In the genomic region with DNA sequence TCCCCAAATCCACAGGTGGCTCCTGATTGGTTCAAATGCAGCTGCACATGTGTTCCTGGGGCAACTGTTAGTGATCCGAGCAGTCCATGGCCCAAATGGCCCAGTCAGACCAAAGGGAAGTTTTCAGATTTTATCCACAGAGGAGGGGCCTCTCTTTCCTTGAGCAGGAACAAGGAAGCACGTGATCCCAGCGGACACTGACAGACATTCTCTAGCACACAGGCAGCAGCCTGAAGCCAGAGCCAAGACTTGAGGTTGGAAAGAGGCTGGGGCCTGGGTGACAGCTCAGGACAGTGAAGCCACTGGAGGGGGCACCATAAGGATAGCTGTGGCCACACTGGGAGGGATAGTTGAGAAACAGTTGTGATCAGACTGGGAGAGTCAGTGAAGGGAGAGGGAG, we compare ENCODE assay signal across 22 cellular contexts. TPM values are rescaled to one million over a fixed set of nuclear protein-coding genes. Genes with fewer than 3 reads are reported as not detected.
DNase-seq lines count a peak whose midpoint lies in the region; ATAC-seq and TF ChIP-seq lines count a peak whose summit lies in the region.
"Had no signal": no experiment of that assay in that cellular context is flagged by ENCODE, and none has a peak within 500 bp of the region (broad histone marks: within the 10 kb centered on the region; RNA-seq: fewer than 3 reads in every experiment).

No MANE protein-coding gene starts in this region.

- TF ChIP-seq CTCF in HEK293 (tag by site-specific recombination; IDR thresholded peaks at IDR 0.05) = no peak

- no peaks in the 10 kb centered on the region; the same call in 1 of the 2 replicates for H3K4me1 ChIP-seq in HEK293 (ENCODE audit: control insufficient read depth, insufficient read depth, low read length)
- H3K4me1 ChIP-seq: BE2C, HAP-1 had no signal

- no peaks in the 10 kb centered on the region for H3K36me3 ChIP-seq in HEK293 (ENCODE audit: control insufficient read depth in 2 of 2, insufficient read depth in 1 of 2, low read length in 2 of 2)
- H3K36me3 ChIP-seq: BE2C, HAP-1 had no signal

- H3K9me3 Mint-ChIP-seq in activated naive CD4-positive, alpha-beta T cell treated with anti-CD3 and anti-CD28 coated beads for 36 hours = no peaks in the 10 kb centered on the region
- H3K9me3 Mint-ChIP-seq: CD4-positive, alpha-beta T cell had no signal

- no peaks in the 10 kb centered on the region for H3K27me3 Mint-ChIP-seq in T-helper 17 cell
- H3K27me3 Mint-ChIP-seq in activated naive CD4-positive, alpha-beta T cell treated with anti-CD3 and anti-CD28 coated beads for 36 hours (ENCODE audit: low read depth) = no peaks in the 10 kb centered on the region

- no peaks in the 10 kb centered on the region for H3K9me3 ChIP-seq in HEK293 (ENCODE audit: control insufficient read depth, insufficient read depth, low read depth, low read length)
- H3K9me3 ChIP-seq in T-helper 17 cell (ENCODE audit: control insufficient read depth, low read length, poor library complexity, severe bottlenecking) = no peaks in the 10 kb centered on the region
- H3K9me3 ChIP-seq: BE2C, HAP-1 had no signal

- H3K27ac Mint-ChIP-seq in T-helper 17 cell = no peak overlapping the region
- no peak overlapping the region for H3K27ac Mint-ChIP-seq in activated naive CD4-positive, alpha-beta T cell treated with anti-CD3 and anti-CD28 coated beads for 36 hours
- H3K27ac Mint-ChIP-seq: CD4-positive, alpha-beta T cell had no signal

- peaks cover 9% of the 10 kb centered on the region for H3K4me1 Mint-ChIP-seq in T-helper 17 cell
- H3K4me1 Mint-ChIP-seq in activated naive CD4-positive, alpha-beta T cell treated with anti-CD3 and anti-CD28 coated beads for 36 hours (ENCODE audit: low read depth) = peaks cover 7% of the 10 kb centered on the region

- peak overlapping the region; percentile 41 for H3K4me3 Mint-ChIP-seq in T-helper 17 cell
- H3K4me3 Mint-ChIP-seq in activated naive CD4-positive, alpha-beta T cell treated with anti-CD3 and anti-CD28 coated beads for 36 hours = no peak overlapping the region
- H3K4me3 Mint-ChIP-seq: CD4-positive, alpha-beta T cell had no signal

- DNase-seq in T-helper 17 cell = no peak
- DNase-seq in islet precursor cell = peak; percentile 22
- peak; percentile 28 for DNase-seq in posterior vena cava (ENCODE audit: low spot score)
- no peak for DNase-seq in activated naive CD4-positive, alpha-beta T cell treated with anti-CD3 and anti-CD28 coated beads for 36 hours
- DNase-seq in GM03348 (ENCODE audit: low spot score) = no peak
- no peak for DNase-seq in NK-92 (lab: John Stamatoyannopoulos, UW; ENCODE audit: unreplicated experiment)
- DNase-seq: ACHN; BE2C; C1 segment of cervical spinal cord; CD4-positive, alpha-beta T cell; DMS153; DMS79; GF-D8; IMR-90; KBM-7 had no signal

- CTCF ChIA-PET in HEK293 (lab: Yijun Ruan, JAX) = interaction anchor here (1.0 kb wide), 1 partner anchor 31 kb away, joined by 3 read pairs; no protein-coding TSS in a partner anchor
- CTCF ChIA-PET in activated naive CD4-positive, alpha-beta T cell treated with anti-CD3 and anti-CD28 coated beads for 36 hours (lab: Charles Lee) = no interaction called here

- H3K4me3 ChIP-seq in HEK293 (ENCODE audit: low read depth, low read length) = no peak overlapping the region
- H3K4me3 ChIP-seq: GM12878, HAP-1 had no signal

- no peaks in the 10 kb centered on the region for H3K36me3 Mint-ChIP-seq in T-helper 17 cell (ENCODE audit: low read depth)
- H3K36me3 Mint-ChIP-seq in activated naive CD4-positive, alpha-beta T cell treated with anti-CD3 and anti-CD28 coated beads for 36 hours (ENCODE audit: low read depth) = no peaks in the 10 kb centered on the region

- POLR2A ChIA-PET in HEK293 (lab: Yijun Ruan, JAX) = no interaction called here

- intact Hi-C loops in posterior vena cava (cut with DNase I) = no loop called here
- intact Hi-C loops in activated naive CD4-positive, alpha-beta T cell treated with anti-CD3 and anti-CD28 coated beads for 36 hours (cut with micrococcal nuclease) = loop anchor here (10.0 kb wide), 1 partner anchor 57 kb away; no protein-coding TSS in a partner anchor

- H3K27ac ChIP-seq in HEK293 (ENCODE audit: extremely low read depth, low read depth, low read length) = no peak overlapping the region
- H3K27ac ChIP-seq: HL-60 had no signal

- no peak for ATAC-seq in T-helper 17 cell
- ATAC-seq: GM12878 had no signal

TF ChIP-seq in HEK293, 187 proteins besides CTCF, POLR2A, EP300 and RAD21:
- TF ChIP-seq SCRT1 (tag by site-specific recombination; IDR thresholded peaks at IDR 0.05; ENCODE audit: borderline replicate concordance) (0 out of 2 replicates have a peak, but pooled peaks have one; percentile 53), SALL2 (tag by site-specific recombination; IDR thresholded peaks at IDR 0.05; ENCODE audit: borderline replicate concordance) (no peak)

RNA-seq across cellular contexts. Expression of a gene that starts 3.5 kb away (rescaled TPM):
- total RNA-seq in T-helper 17 cell = 1 to 10 TPM in 1 of 2 donors, under 1 TPM in 1; 0.50 to 1.2 TPM
- under 1 TPM; 0.65 to 0.90 TPM for total RNA-seq in posterior vena cava
- total RNA-seq in activated naive CD4-positive, alpha-beta T cell treated with anti-CD3 and anti-CD28 coated beads for 36 hours = under 1 TPM; 0.59 to 0.74 TPM
- total RNA-seq: H4 had no signal

RNA-seq across cellular contexts. Expression of a gene that starts 6.6 kb away (rescaled TPM):
- total RNA-seq in T-helper 17 cell = not detected
- total RNA-seq in posterior vena cava = not detected
- total RNA-seq in activated naive CD4-positive, alpha-beta T cell treated with anti-CD3 and anti-CD28 coated beads for 36 hours = not detected
- total RNA-seq: A172; CD4-positive, alpha-beta T cell; Daoy; GM12878; H4; IMR-90 had no signal

RNA-seq across cellular contexts. Expression of a gene that starts 38.1 kb away (rescaled TPM):
- total RNA-seq in T-helper 17 cell (1 to 10 TPM; 2.0 to 3.3 TPM), posterior vena cava (1 to 10 TPM in 1 of 2 donors, under 1 TPM in 1; 0.48 to 1.9 TPM)
- total RNA-seq in activated naive CD4-positive, alpha-beta T cell treated with anti-CD3 and anti-CD28 coated beads for 36 hours = 1 to 10 TPM; 1.0 to 1.2 TPM

Comparison
In these comparisons a context has a peak if more than half of its experiments do, and no peak if none do; other contexts are left out.
1. DNase-seq: peak in islet precursor cell (single experiment) and posterior vena cava (single experiment); none in T-helper 17 cell (0 of 3), activated naive CD4-positive, alpha-beta T cell treated with anti-CD3 and anti-CD28 coated beads for 36 hours (single experiment), GM03348 (single experiment) and NK-92 (single experiment).